In the genomic region with DNA sequence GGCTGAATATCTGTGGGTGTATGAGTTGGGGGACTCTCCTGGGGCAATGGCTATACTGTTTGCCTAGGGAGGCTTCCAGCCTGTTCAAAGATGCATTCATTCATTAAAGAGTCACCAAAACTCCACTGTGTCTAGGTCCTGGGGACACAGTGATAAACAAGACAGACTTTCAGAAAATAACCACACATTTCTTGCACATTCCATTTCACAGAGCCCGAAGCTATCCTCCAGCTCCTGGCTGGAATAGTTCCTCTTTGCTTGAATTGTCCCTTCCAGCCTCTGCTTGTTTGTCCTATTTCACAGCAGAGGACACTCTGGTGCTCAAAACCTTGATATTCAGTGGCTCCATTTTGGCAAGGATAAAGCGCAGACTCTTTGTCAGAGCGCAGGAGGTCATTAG, we compare ENCODE assay signal across 18 cellular contexts.
"Had no signal": no experiment of that assay in that cellular context is flagged by ENCODE, and none has a peak within 500 bp of the region (broad histone marks: within the 10 kb centered on the region; RNA-seq: fewer than 3 reads in every experiment).

No MANE protein-coding gene starts in this region.

- H3K27ac Mint-ChIP-seq: activated B cell treated with CpG ODN at 0.5 μM for 24 hours; activated CD4-positive, alpha-beta memory T cell treated with anti-CD3 and anti-CD28 coated beads for 36 hours; activated naive CD8-positive, alpha-beta T cell treated with anti-CD3 and anti-CD28 coated beads for 36 hours; immature natural killer cell; naive thymus-derived CD4-positive, alpha-beta T cell; T-helper 1 cell treated with Interleukin-12 subunit alpha and Interleukin-12 subunit beta and Interleukin-4 antibody, amounts not matched to agents 30 μg/mL and 1 μg/mL, for 36 hours had no signal

- H3K4me1 Mint-ChIP-seq: activated B cell treated with CpG ODN at 0.5 μM for 24 hours; activated naive CD8-positive, alpha-beta T cell treated with anti-CD3 and anti-CD28 coated beads for 36 hours; immature natural killer cell; naive thymus-derived CD4-positive, alpha-beta T cell had no signal

- H3K9me3 ChIP-seq: pancreas, tibial nerve had no signal

- ATAC-seq: left lobe of liver; naive thymus-derived CD4-positive, alpha-beta T cell; stimulated activated naive CD8-positive, alpha-beta T cell treated with anti-CD3 and anti-CD28 coated beads, Interleukin-15, Interleukin-2, amounts not matched to agents 100 U/mL and 50 U/mL, for 24 hours had no signal

- DNase-seq: activated B cell treated with CpG ODN at 0.5 μM for 24 hours; activated CD4-positive, alpha-beta memory T cell treated with anti-CD3 and anti-CD28 coated beads for 36 hours; activated CD4-positive, alpha-beta T cell treated with anti-CD3 and anti-CD28 coated beads for 4 hours; activated naive CD4-positive, alpha-beta T cell treated with Interleukin-2 at 50 U/mL for 16 hours; activated naive CD8-positive, alpha-beta T cell treated with anti-CD3 and anti-CD28 coated beads for 36 hours; activated T-cell treated with anti-CD3 and anti-CD28 coated beads, Interleukin-2, amount 50 U/mL, for 48 hours; cerebellar nuclear complex; immature natural killer cell; naive thymus-derived CD4-positive, alpha-beta T cell; pancreas; stimulated activated CD4-positive, alpha-beta T cell treated with anti-CD3 and anti-CD28 coated beads, Interleukin-12 subunit alpha, Interleukin-12 subunit beta, amount 100 ng/mL, for 4 hours; stimulated activated CD4-positive, alpha-beta T cell treated with anti-CD3 and anti-CD28 coated beads, Interleukin-4, amount 100 ng/mL, for 4 hours; stimulated activated naive CD8-positive, alpha-beta T cell treated with anti-CD3 and anti-CD28 coated beads, Interleukin-15, Interleukin-2, amounts not matched to agents 100 U/mL and 50 U/mL, for 24 hours had no signal

- H3K36me3 ChIP-seq: pancreas, tibial nerve had no signal

- H3K27ac ChIP-seq: epithelial cell of prostate, pancreas had no signal

- H3K9me3 Mint-ChIP-seq: activated B cell treated with CpG ODN at 0.5 μM for 24 hours; activated CD4-positive, alpha-beta memory T cell treated with anti-CD3 and anti-CD28 coated beads for 36 hours; activated naive CD8-positive, alpha-beta T cell treated with anti-CD3 and anti-CD28 coated beads for 36 hours; T-helper 1 cell treated with Interleukin-12 subunit alpha and Interleukin-12 subunit beta and Interleukin-4 antibody, amounts not matched to agents 30 μg/mL and 1 μg/mL, for 36 hours had no signal

- H3K4me3 ChIP-seq: lung, pancreas, tibial nerve had no signal

- H3K4me3 Mint-ChIP-seq: activated B cell treated with CpG ODN at 0.5 μM for 24 hours; activated CD4-positive, alpha-beta memory T cell treated with anti-CD3 and anti-CD28 coated beads for 36 hours; activated naive CD8-positive, alpha-beta T cell treated with anti-CD3 and anti-CD28 coated beads for 36 hours; immature natural killer cell; naive thymus-derived CD4-positive, alpha-beta T cell; T-helper 1 cell treated with Interleukin-12 subunit alpha and Interleukin-12 subunit beta and Interleukin-4 antibody, amounts not matched to agents 30 μg/mL and 1 μg/mL, for 36 hours had no signal

- H3K36me3 Mint-ChIP-seq: activated CD4-positive, alpha-beta memory T cell treated with anti-CD3 and anti-CD28 coated beads for 36 hours; activated naive CD8-positive, alpha-beta T cell treated with anti-CD3 and anti-CD28 coated beads for 36 hours; immature natural killer cell had no signal

- H3K4me1 ChIP-seq: pancreas, tibial nerve had no signal

- H3K27me3 ChIP-seq: pancreas, tibial nerve had no signal
